ENCODE assay signal across 31 cellular contexts in genomic region chr10:80126876-80127275, GRCh38. TPM values are rescaled to one million over a fixed set of nuclear protein-coding genes. Genes with fewer than 3 reads are reported as not detected.
DNase-seq lines count a peak whose midpoint lies in the region; ATAC-seq, FAIRE-seq and TF ChIP-seq lines count a peak whose summit lies in the region.
"Had no signal": no experiment of that assay in that cellular context is flagged by ENCODE, and none has a peak within 500 bp of the region (broad histone marks: within the 10 kb centered on the region; RNA-seq: fewer than 3 reads in every experiment).

No MANE protein-coding gene starts in this region.

- no peaks in the 10 kb centered on the region for H3K9me3 ChIP-seq in heart right ventricle
- no peaks in the 10 kb centered on the region for H3K9me3 ChIP-seq in neural progenitor cell (ENCODE audit: low read depth)

- H3K27ac ChIP-seq in GM23338 (ENCODE audit: low read depth) (no peak overlapping the region), heart right ventricle (peak overlapping the region in 8 of 10 donors; percentile 3 to 62 (median 42)), neural progenitor cell (no peak overlapping the region), mesendoderm (ENCODE audit: low read depth, low read length) (no peak overlapping the region)
- H3K27ac ChIP-seq: hepatocyte, PC-9 had no signal

- intact Hi-C loops in heart right ventricle (cut with DNase I) = no loop called here

- H3K23ac ChIP-seq in mesendoderm (ENCODE audit: low read length) = no peak overlapping the region

- H3K79me1 ChIP-seq in mesendoderm (ENCODE audit: low read length) = no peaks in the 10 kb centered on the region

- H3K9ac ChIP-seq in neural progenitor cell = no peak overlapping the region
- no peak overlapping the region for H3K9ac ChIP-seq in mesendoderm (ENCODE audit: low read length)

- no peak overlapping the region for H3K56ac ChIP-seq in mesendoderm (ENCODE audit: low read length)

- H3K4me3 ChIP-seq in GM23338 (no peak overlapping the region), heart right ventricle (no peak overlapping the region), neural progenitor cell (no peak overlapping the region), mesendoderm (ENCODE audit: low read length) (no peak overlapping the region)
- H3K4me3 ChIP-seq: hepatocyte, PC-9 had no signal

- no peak overlapping the region for H3K4ac ChIP-seq in mesendoderm (ENCODE audit: low read depth, low read length)

- no peak overlapping the region for H2BK5ac ChIP-seq in mesendoderm (ENCODE audit: low read length)

- peaks cover 9% of the 10 kb centered on the region for H3K4me1 Mint-ChIP-seq in GM23338
- H3K4me1 Mint-ChIP-seq in activated T-helper 17 cell treated with anti-CD3 and anti-CD28 coated beads, Interleukin-2, amount 50 U/mL, for 72 hours = no peaks in the 10 kb centered on the region
- H3K4me1 Mint-ChIP-seq in neural progenitor cell = peaks cover 5% of the 10 kb centered on the region

- no peak for TF ChIP-seq CTCF in GM23338 (conservative IDR thresholded peaks at IDR 0.05; ENCODE audit: low read depth in 2 of 2)
- TF ChIP-seq CTCF in heart right ventricle (IDR thresholded peaks at IDR 0.05) = no peak
- no peak for TF ChIP-seq CTCF in neural progenitor cell (IDR thresholded peaks at IDR 0.05)

- DNase-seq in GM23338 (ENCODE audit: low spot score) (peak; percentile 35), heart right ventricle (no peak), neural progenitor cell (ENCODE audit: low spot score) (no peak), mesendoderm (no peak), superior temporal gyrus (ENCODE audit: extremely low spot score) (no peak), NCI-H748 (lab: John Stamatoyannopoulos, UW; ENCODE audit: unreplicated experiment) (no peak), urothelium cell line (ENCODE audit: low spot score) (no peak)
- DNase-seq: activated CD8-positive, alpha-beta T cell treated with anti-CD3 and anti-CD28 coated beads for 36 hours; activated naive CD4-positive, alpha-beta T cell treated with anti-CD3 and anti-CD28 coated beads, Interleukin-2, amount 50 U/mL, for 16 hours; AML-193; CD4-positive, CD25-positive, alpha-beta regulatory T cell; HFFc6; KBM-7; left colon; NCI-H1105 treated with DMSO at 0.1 percent for 48 hours; NCI-H2029; NCI-H2227 treated with DMSO at 0.1 percent for 48 hours; NCI-H526; PC-9; SHP77 treated with DMSO at 0.1 percent for 48 hours; stimulated activated CD4-positive, alpha-beta T cell treated with anti-CD3 and anti-CD28 coated beads, Interleukin-15, amount 100 ng/mL, for 24 hours; stimulated activated CD4-positive, alpha-beta T cell treated with anti-CD3 and anti-CD28 coated beads, Interleukin-4, amount 100 ng/mL, for 4 hours; trophoblast cell had no signal

- H3K4me3 Mint-ChIP-seq in GM23338 (no peak overlapping the region), neural progenitor cell (no peak overlapping the region)
- no peak overlapping the region for H3K4me3 Mint-ChIP-seq in activated T-helper 17 cell treated with anti-CD3 and anti-CD28 coated beads, Interleukin-2, amount 50 U/mL, for 72 hours
- H3K4me3 Mint-ChIP-seq: activated CD8-positive, alpha-beta T cell treated with anti-CD3 and anti-CD28 coated beads for 36 hours; brain; CD4-positive, CD25-positive, alpha-beta regulatory T cell; HFFc6; T-helper 2 cell treated with Interferon-gamma antibody and Interleukin-4, amounts not matched to agents 5 μg/mL and 100 μg/mL, for 36 hours had no signal

- peak overlapping the region; percentile 72 for H2AFZ ChIP-seq in GM23338
- peak overlapping the region; percentile 34 for H2AFZ ChIP-seq in neural progenitor cell (replicated peaks)
- H2AFZ ChIP-seq: hepatocyte, PC-9 had no signal

- no peaks in the 10 kb centered on the region for H3K79me2 ChIP-seq in GM23338 (replicated peaks; ENCODE audit: insufficient read depth)
- H3K79me2 ChIP-seq in neural progenitor cell (ENCODE audit: low read depth) = no peaks in the 10 kb centered on the region
- H3K79me2 ChIP-seq in mesendoderm (ENCODE audit: control insufficient read depth, insufficient read depth, low read length) = no peaks in the 10 kb centered on the region
- H3K79me2 ChIP-seq: hepatocyte had no signal

- FAIRE-seq in urothelium cell line (lab: Jason Lieb, UNC) = no peak
- FAIRE-seq: frontal cortex, HTR-8/SVneo had no signal

- H3F3A ChIP-seq in GM23338 (replicated peaks; ENCODE audit: low read depth) = no peaks in the 10 kb centered on the region
- peaks cover 6% of the 10 kb centered on the region for H3F3A ChIP-seq in neural progenitor cell (ENCODE audit: low read depth)

- H3K27me3 ChIP-seq in GM23338 (ENCODE audit: insufficient read depth) (peaks cover 1% of the 10 kb centered on the region), heart right ventricle (peaks cover 0 to 8% (median 0%) of the 10 kb centered on the region in 7 donors), neural progenitor cell (peaks cover 9% of the 10 kb centered on the region), mesendoderm (ENCODE audit: insufficient read depth, low read length, poor library complexity) (no peaks in the 10 kb centered on the region)

- WGBS in heart right ventricle, 2 donors = 47 to 55% methylated on average over 4 of the region's 4 CpGs
- WGBS in mesendoderm (ENCODE audit: extremely low coverage, insufficient coverage, low lambda C conversion rate) = no CpG with 5 or more reads among the region's 4 CpGs

- no peak overlapping the region for H2BK120ac ChIP-seq in mesendoderm (ENCODE audit: low read depth, low read length)

- H4K8ac ChIP-seq in mesendoderm (ENCODE audit: low read depth, low read length) = no peak overlapping the region

- peak; percentile 63 for ATAC-seq in GM23338
- no peak for ATAC-seq in activated T-helper 17 cell treated with anti-CD3 and anti-CD28 coated beads, Interleukin-2, amount 50 U/mL, for 72 hours (replicated peaks)
- ATAC-seq in heart right ventricle = peak; percentile 42 to 79 (median 74)
- ATAC-seq: activated CD8-positive, alpha-beta T cell treated with anti-CD3 and anti-CD28 coated beads for 36 hours; left colon had no signal

- H3K4me1 ChIP-seq in GM23338 (ENCODE audit: insufficient read depth) = no peaks in the 10 kb centered on the region
- H3K4me1 ChIP-seq in heart right ventricle = peaks cover 0 to 11% (median 0%) of the 10 kb centered on the region in 9 donors
- no peaks in the 10 kb centered on the region for H3K4me1 ChIP-seq in neural progenitor cell
- H3K4me1 ChIP-seq in mesendoderm (ENCODE audit: control insufficient read depth, low read depth, low read length) = no peaks in the 10 kb centered on the region

- H3K27me3 Mint-ChIP-seq in GM23338 (ENCODE audit: insufficient read depth, low read depth, poor library complexity) (peaks cover 5% of the 10 kb centered on the region), neural progenitor cell (ENCODE audit: insufficient read depth, low read depth) (peaks cover 3% of the 10 kb centered on the region)
- H3K27me3 Mint-ChIP-seq in activated T-helper 17 cell treated with anti-CD3 and anti-CD28 coated beads, Interleukin-2, amount 50 U/mL, for 72 hours = peaks cover 8% of the 10 kb centered on the region

- H3K9me3 Mint-ChIP-seq in GM23338 (no peaks in the 10 kb centered on the region; the same call in 2 of the 3 replicates), neural progenitor cell (no peaks in the 10 kb centered on the region)
- no peaks in the 10 kb centered on the region for H3K9me3 Mint-ChIP-seq in activated T-helper 17 cell treated with anti-CD3 and anti-CD28 coated beads, Interleukin-2, amount 50 U/mL, for 72 hours
- H3K9me3 Mint-ChIP-seq: activated CD8-positive, alpha-beta T cell treated with anti-CD3 and anti-CD28 coated beads for 36 hours; activated T-helper 2 cell treated with anti-CD3 and anti-CD28 coated beads, Interferon-gamma antibody, Interleukin-2, Interleukin-4, amounts not matched to agents 10 μg/mL and 5 μg/mL and 100 μg/mL, durations not matched to agents 14 hours and 24 hours and 36 hours; CD4-positive, CD25-positive, alpha-beta regulatory T cell; HFFc6; T-helper 2 cell treated with Interferon-gamma antibody and Interleukin-4, amounts not matched to agents 5 μg/mL and 100 μg/mL, for 36 hours had no signal

- H3K36me3 ChIP-seq in GM23338 (ENCODE audit: insufficient read depth) = no peaks in the 10 kb centered on the region
- no peaks in the 10 kb centered on the region for H3K36me3 ChIP-seq in heart right ventricle
- no peaks in the 10 kb centered on the region for H3K36me3 ChIP-seq in neural progenitor cell
- no peaks in the 10 kb centered on the region for H3K36me3 ChIP-seq in mesendoderm (ENCODE audit: control insufficient read depth, insufficient read depth, low read length)

- H3K36me3 Mint-ChIP-seq in GM23338 (ENCODE audit: low read depth) (no peaks in the 10 kb centered on the region), neural progenitor cell (no peaks in the 10 kb centered on the region)
- no peaks in the 10 kb centered on the region for H3K36me3 Mint-ChIP-seq in activated T-helper 17 cell treated with anti-CD3 and anti-CD28 coated beads, Interleukin-2, amount 50 U/mL, for 72 hours (ENCODE audit: low read depth)
- H3K36me3 Mint-ChIP-seq: brain; CD4-positive, CD25-positive, alpha-beta regulatory T cell had no signal

- H3K4me2 ChIP-seq in GM23338 (no peak overlapping the region), neural progenitor cell (no peak overlapping the region), mesendoderm (ENCODE audit: low read length) (no peak overlapping the region)
- H3K4me2 ChIP-seq: hepatocyte, PC-9 had no signal

- no peak overlapping the region for H2AK5ac ChIP-seq in mesendoderm (ENCODE audit: low read length)

- no peak overlapping the region for H3K27ac Mint-ChIP-seq in GM23338
- peak overlapping the region; percentile 11 for H3K27ac Mint-ChIP-seq in activated T-helper 17 cell treated with anti-CD3 and anti-CD28 coated beads, Interleukin-2, amount 50 U/mL, for 72 hours
- no peak overlapping the region for H3K27ac Mint-ChIP-seq in neural progenitor cell
- H3K27ac Mint-ChIP-seq: activated CD8-positive, alpha-beta T cell treated with anti-CD3 and anti-CD28 coated beads for 36 hours; activated T-helper 2 cell treated with anti-CD3 and anti-CD28 coated beads, Interferon-gamma antibody, Interleukin-2, Interleukin-4, amounts not matched to agents 10 μg/mL and 5 μg/mL and 100 μg/mL, durations not matched to agents 14 hours and 24 hours and 36 hours; brain; CD4-positive, CD25-positive, alpha-beta regulatory T cell; HFFc6; T-helper 2 cell treated with Interferon-gamma antibody and Interleukin-4, amounts not matched to agents 5 μg/mL and 100 μg/mL, for 36 hours had no signal

- H4K20me1 ChIP-seq in GM23338 (replicated peaks; ENCODE audit: insufficient read depth) (no peaks in the 10 kb centered on the region), neural progenitor cell (ENCODE audit: low read depth) (no peaks in the 10 kb centered on the region)

- H3K9me2 ChIP-seq in GM23338 (ENCODE audit: insufficient read depth) = no peaks in the 10 kb centered on the region

- no peak overlapping the region for H3K18ac ChIP-seq in mesendoderm (ENCODE audit: low read length)

- H2BK15ac ChIP-seq in mesendoderm (replicated peaks; ENCODE audit: low read depth) = no peak overlapping the region

- no peak overlapping the region for H4K5ac ChIP-seq in mesendoderm (ENCODE audit: low read length)

RNA-seq across cellular contexts. Expression of gene PLAC9, which starts 5.7 kb away (rescaled TPM):
- 0.89 and 1.1 TPM in 2 replicates for total RNA-seq in GM23338 (2014; rRNA removed; shearing (Covaris generic))
- 11.0 and 14.4 TPM in 2 replicates for polyA plus RNA-seq in GM23338 (2016; fragmentation: Nextera tagmentation; extraction: Ambion mirVana)
- total RNA-seq in activated T-helper 17 cell treated with anti-CD3 and anti-CD28 coated beads, Interleukin-2, amount 50 U/mL, for 72 hours = not detected
- 10 to 100 TPM; 16.8 to 41.7 (median 26.8) TPM for total RNA-seq in heart right ventricle
- polyA plus RNA-seq in heart right ventricle = 100 to 1,000 TPM in 1 of 2 donors, 10 to 100 TPM in 1; 63.7 to 129 TPM
- not detected in 2 replicates for total RNA-seq in neural progenitor cell (ENCODE audit: low replicate concordance)
- 18.5 TPM for polyA plus RNA-seq in mesendoderm (2013, experiment 1 of 2)
- polyA plus RNA-seq in mesendoderm (2013, experiment 2 of 2) = 19.5 TPM
- total RNA-seq: activated CD8-positive, alpha-beta T cell treated with anti-CD3 and anti-CD28 coated beads for 36 hours; activated T-helper 2 cell treated with anti-CD3 and anti-CD28 coated beads, Interferon-gamma antibody, Interleukin-2, Interleukin-4, amounts not matched to agents 10 μg/mL and 5 μg/mL and 100 μg/mL, durations not matched to agents 14 hours and 24 hours and 36 hours; CD4-positive, CD25-positive, alpha-beta regulatory T cell; M059J; PC-9 had no signal

RNA-seq across cellular contexts. Expression of gene TMEM254, which starts 48.4 kb away (rescaled TPM):
- 21.1 and 21.2 TPM in 2 replicates for total RNA-seq in GM23338 (2014; rRNA removed; shearing (Covaris generic))
- 21.1 and 21.5 TPM in 2 replicates for polyA plus RNA-seq in GM23338 (2016; fragmentation: Nextera tagmentation; extraction: Ambion mirVana)
- total RNA-seq in activated T-helper 17 cell treated with anti-CD3 and anti-CD28 coated beads, Interleukin-2, amount 50 U/mL, for 72 hours = 1 to 10 TPM; 8.4 to 8.5 TPM
- 10 to 100 TPM in 1 of 10 donors, 1 to 10 TPM in 9; 5.5 to 10.7 (median 8.3) TPM for total RNA-seq in heart right ventricle
- 1 to 10 TPM; 6.4 to 6.9 TPM for polyA plus RNA-seq in heart right ventricle
- 27.5 and 34.6 TPM in 2 replicates for total RNA-seq in neural progenitor cell (ENCODE audit: low replicate concordance)
- 19.6 TPM for polyA plus RNA-seq in mesendoderm (2013, experiment 1 of 2)
- 20.5 TPM for polyA plus RNA-seq in mesendoderm (2013, experiment 2 of 2)

Comparison
In these comparisons a context has a peak if more than half of its experiments do, and no peak if none do; other contexts are left out.
1. H3K27ac ChIP-seq: peak in heart right ventricle (8 of 10); none in GM23338 (single experiment), neural progenitor cell (single experiment) and mesendoderm (single experiment).